In genomic region chr16:85717393-85718152, GRCh38 we compare ENCODE assay signal across 8 cellular contexts. TPM values are rescaled to one million over a fixed set of nuclear protein-coding genes. Genes with fewer than 3 reads are reported as not detected.
DNase-seq lines count a peak whose midpoint lies in the region; ATAC-seq, FAIRE-seq and TF ChIP-seq lines count a peak whose summit lies in the region.

No MANE protein-coding gene starts in this region.

- DNase-seq in COLO668 (lab: John Stamatoyannopoulos, UW; ENCODE audit: unreplicated experiment): peak; percentile 84
- peak; percentile 73 for DNase-seq in KBM-7
- DNase-seq in RCC 7860 (ENCODE audit: low spot score): peak; percentile 34
- DNase-seq in activated T-helper 1 cell treated with Interleukin-2 at 50 U/mL for 16 hours (ENCODE audit: low read depth): peak; percentile 10
- peak; percentile 64 for DNase-seq in fibroblast of the aortic adventitia (ENCODE audit: low read depth)
- peak in 46 of 56 donors; percentile 2 to 78 (median 30) for DNase-seq in nucleus accumbens (lab: John Stamatoyannopoulos, UW)
- DNase-seq in testis: peak; percentile 83

- H3K4me3 ChIP-seq in fibroblast of the aortic adventitia (ENCODE audit: low read depth, low read length): no peak overlapping the region
- H3K4me3 ChIP-seq in testis: no peak overlapping the region

- no peaks in the 10 kb centered on the region for H3K36me3 ChIP-seq in testis (ENCODE audit: low read depth, missing control alignments)

- TF ChIP-seq CTCF in fibroblast of the aortic adventitia (IDR thresholded peaks at IDR 0.05; ENCODE audit: insufficient read depth, low read length) (peak; percentile 60), testis (IDR thresholded peaks at IDR 0.05) (peak; percentile 67 to 84 (median 74))

- no peak for TF ChIP-seq POLR2A in testis (IDR thresholded peaks at IDR 0.05)

- peaks cover 3% of the 10 kb centered on the region for H3K4me1 ChIP-seq in testis

- ATAC-seq in HG03280 (IDR thresholded peaks at IDR 0.05; ENCODE audit: unreplicated experiment): no peak

- intact Hi-C loops in testis (cut with DNase I; ENCODE audit: low total_unique reads): no loop called here

- in situ Hi-C loops in KBM-7 (cut with MboI; ENCODE audit: low pct_unique_long_range_greater_than_20kb, low sequenced_read_pairs): no loop called here

- H3K9me3 ChIP-seq in testis: no peaks in the 10 kb centered on the region

- no peak for FAIRE-seq in RCC 7860 (lab: Jason Lieb, UNC)

- 43 to 59% methylated on average over 15 to 21 of the region's 21 CpGs for WGBS in testis, 2 donors

- H3K27ac ChIP-seq in testis: no peak overlapping the region

- H3K27me3 ChIP-seq in testis: no peaks in the 10 kb centered on the region

RNA-seq across cellular contexts. Expression of gene GINS2, which starts 28.8 kb away (rescaled TPM):
- total RNA-seq in fibroblast of the aortic adventitia (ENCODE audit: low replicate concordance) (0.08 and 19.1 TPM in 2 replicates), testis (10 to 100 TPM in 1 of 2 donors, 1 to 10 TPM in 1; 8.9 to 13.8 TPM)
- polyA plus RNA-seq in testis (ENCODE audit: insufficient read depth, low read depth, low replicate concordance): 11.8 TPM

RNA-seq across cellular contexts. Expression of gene C16orf74, which starts 33.3 kb away (rescaled TPM):
- 0.81 and 12.0 TPM in 2 replicates for total RNA-seq in fibroblast of the aortic adventitia (ENCODE audit: low replicate concordance)
- total RNA-seq in testis: 1 to 10 TPM; 3.8 to 6.0 TPM
- polyA plus RNA-seq in testis (ENCODE audit: insufficient read depth, low read depth, low replicate concordance): 4.3 TPM

Comparison
In these comparisons a context has a peak if more than half of its experiments do, and no peak if none do; other contexts are left out.
1. DNase-seq: peak in every context shown above with its lines; median percentile 84 in COLO668; 83 in testis; 73 in KBM-7; 64 in fibroblast of the aortic adventitia; 34 in RCC 7860; 30 in nucleus accumbens; 10 in activated T-helper 1 cell treated with Interleukin-2 at 50 U/mL for 16 hours.